8 cellular contexts compared by ENCODE assay signal in the genomic region with DNA sequence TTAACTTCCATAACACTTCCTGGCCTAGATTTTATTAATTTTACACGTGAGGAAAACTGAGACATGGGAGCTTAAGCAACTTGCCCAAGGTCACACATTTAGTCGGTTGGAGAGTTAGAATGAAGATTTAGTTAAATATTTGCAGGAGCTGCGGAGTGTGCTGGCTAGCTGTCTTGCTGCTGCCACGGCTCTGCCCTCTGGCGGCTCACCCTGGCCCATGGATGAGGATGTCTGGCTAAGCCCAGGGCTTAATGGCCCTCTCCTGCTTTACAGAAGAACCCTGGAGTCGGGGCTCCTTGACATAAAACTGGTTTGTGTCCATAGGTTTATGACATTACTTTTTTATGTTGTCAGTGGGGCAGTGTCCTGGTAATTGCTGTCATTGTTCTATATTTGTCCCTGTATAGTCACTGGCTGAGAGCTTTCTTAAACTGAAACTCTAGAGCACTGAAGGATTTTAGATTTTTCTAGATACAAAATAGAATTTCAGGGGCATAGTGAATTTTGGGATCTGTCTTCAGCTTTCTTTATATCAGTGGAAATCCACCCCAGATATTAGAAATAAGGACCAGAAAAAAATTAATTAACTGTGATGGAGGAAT.
DNase-seq lines count a peak whose midpoint lies in the region; ATAC-seq, FAIRE-seq and TF ChIP-seq lines count a peak whose summit lies in the region.

No MANE protein-coding gene starts in this region.

- H3K27me3 ChIP-seq in Karpas-422 (ENCODE audit: low read length) (no peaks in the 10 kb centered on the region), upper lobe of left lung (no peaks in the 10 kb centered on the region)

- peak; percentile 87 for TF ChIP-seq CTCF in AG10803 (conservative IDR thresholded peaks at IDR 0.05; ENCODE audit: low read length)
- TF ChIP-seq CTCF in kidney (IDR thresholded peaks at IDR 0.05; ENCODE audit: borderline replicate concordance, extremely low read depth, insufficient read depth) = peak; percentile 69
- TF ChIP-seq CTCF in upper lobe of left lung (IDR thresholded peaks at IDR 0.05) = peak; percentile 36 to 72 (median 54)

- intact Hi-C loops in kidney (cut with DNase I) = loop anchor here (5.0 kb wide), 1 partner anchor 204 kb away; no protein-coding TSS in a partner anchor

- H3K9ac ChIP-seq in Karpas-422 (ENCODE audit: low read length) (no peak overlapping the region), kidney (ENCODE audit: low read length in 2 of 2) (no peak overlapping the region)

- TF ChIP-seq POLR2A in upper lobe of left lung (IDR thresholded peaks at IDR 0.05) = no peak

- H2AFZ ChIP-seq in Karpas-422 (ENCODE audit: low read length) = no peak overlapping the region

- H3K9me2 ChIP-seq in Karpas-422 (replicated peaks; ENCODE audit: insufficient read depth, low read length) = no peaks in the 10 kb centered on the region

- no peaks in the 10 kb centered on the region for H3K79me2 ChIP-seq in Karpas-422 (ENCODE audit: low read length)

- no peak overlapping the region for H3K4me2 ChIP-seq in Karpas-422 (ENCODE audit: low read depth, low read length, poor library complexity, severe bottlenecking)

- WGBS in upper lobe of left lung, 2 donors = 31 to 46% methylated on average over 6 of the region's 6 CpGs

- FAIRE-seq in kidney (lab: Jason Lieb, UNC) = peak; percentile 79

- H3K9me3 ChIP-seq in Karpas-422 (ENCODE audit: low read length) = no peaks in the 10 kb centered on the region
- H3K9me3 ChIP-seq in kidney (ENCODE audit: control insufficient read depth in 1 of 2, low read length in 2 of 2) = no peaks in the 10 kb centered on the region
- H3K9me3 ChIP-seq in upper lobe of left lung = no peaks in the 10 kb centered on the region

- no peak for TF ChIP-seq EP300 in upper lobe of left lung (IDR thresholded peaks at IDR 0.05)

- no peak overlapping the region for H3K4me3 ChIP-seq in AG10803 (ENCODE audit: low read length)
- H3K4me3 ChIP-seq in Karpas-422 (ENCODE audit: low read length) = no peak overlapping the region
- H3K4me3 ChIP-seq in kidney (ENCODE audit: low read length in 2 of 2) = no peak overlapping the region
- no peak overlapping the region for H3K4me3 ChIP-seq in upper lobe of left lung

- H4K20me1 ChIP-seq in Karpas-422 (ENCODE audit: insufficient read depth, low read depth, low read length) = no peaks in the 10 kb centered on the region

- ATAC-seq in upper lobe of left lung (ENCODE audit: low FRiP score in 2 of 2) (peak; percentile 71 to 79), GM19397 (IDR thresholded peaks at IDR 0.05; ENCODE audit: unreplicated experiment) (no peak)

- peak; percentile 60 for DNase-seq in AG10803 (ENCODE audit: low read depth)
- DNase-seq in Karpas-422 = peak; percentile 58
- DNase-seq in astrocyte of the hippocampus (ENCODE audit: low read depth, low spot score) = peak; percentile 82
- peak; percentile 86 for DNase-seq in kidney
- peak; percentile 74 to 83 for DNase-seq in upper lobe of left lung
- no peak for DNase-seq in GM19240 (ENCODE audit: insufficient read length, low spot score)
- DNase-seq in NCI-H2107 treated with DMSO at 0.1 percent for 48 hours (lab: John Stamatoyannopoulos, UW; ENCODE audit: unreplicated experiment) = no peak

- H3K4me1 ChIP-seq in Karpas-422 (ENCODE audit: low read length) (no peaks in the 10 kb centered on the region), kidney (ENCODE audit: control insufficient read depth in 1 of 2, insufficient read depth in 1 of 2, low read depth in 1 of 2, low read length in 2 of 2) (no peaks in the 10 kb centered on the region), upper lobe of left lung (no peaks in the 10 kb centered on the region)

- H3K27ac ChIP-seq in Karpas-422 (ENCODE audit: low read length) = no peak overlapping the region
- no peak overlapping the region for H3K27ac ChIP-seq in kidney (ENCODE audit: low read depth in 2 of 2, low read length in 2 of 2)
- no peak overlapping the region for H3K27ac ChIP-seq in upper lobe of left lung

- H3K36me3 ChIP-seq in Karpas-422 (ENCODE audit: insufficient read depth, low read length) = no peaks in the 10 kb centered on the region
- no peaks in the 10 kb centered on the region for H3K36me3 ChIP-seq in kidney (ENCODE audit: control insufficient read depth in 1 of 2, insufficient read depth in 2 of 2, low read length in 2 of 2)
- H3K36me3 ChIP-seq in upper lobe of left lung = no peaks in the 10 kb centered on the region

Comparison
In these comparisons a context has a peak if more than half of its experiments do, and no peak if none do; other contexts are left out.
1. DNase-seq: peak in AG10803 (single experiment), Karpas-422 (single experiment), astrocyte of the hippocampus (single experiment), kidney (single experiment) and upper lobe of left lung (2 of 2); none in GM19240 (single experiment) and NCI-H2107 treated with DMSO at 0.1 percent for 48 hours (single experiment).
2. Peak in every context shown above with its lines, with median percentiles within 50 percentile points of each other: CTCF ChIP-seq.